1 cellular context compared by ENCODE assay signal in the genomic region with DNA sequence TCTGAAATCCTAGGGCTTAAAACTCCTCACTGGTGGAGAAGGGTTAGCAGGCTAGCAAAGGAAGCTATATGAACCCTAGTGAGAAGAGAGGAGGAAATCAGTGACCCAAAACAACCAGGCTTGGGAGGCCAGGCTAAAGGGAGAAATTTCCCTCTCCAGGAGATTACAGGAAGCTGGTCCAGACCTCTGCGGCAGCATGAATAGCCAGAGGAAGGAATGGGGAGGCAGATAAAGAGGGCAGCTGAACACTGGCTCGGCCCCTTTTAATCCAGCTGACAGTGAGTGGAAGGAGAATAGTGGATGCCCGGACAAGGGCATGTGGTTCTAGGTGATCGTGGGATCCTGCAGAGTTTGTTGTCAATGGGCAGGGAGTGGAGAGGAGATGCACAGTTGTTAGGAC.
A peak's percentile ranks its signal among the peaks of the same experiment; 100 is the strongest.
TF ChIP-seq lines count a peak whose summit lies in the region.

No MANE protein-coding gene starts in this region.

TF ChIP-seq in endothelial cell of umbilical vein, 7 proteins besides CTCF, POLR2A, EP300 and RAD21:
- TF ChIP-seq JUN (IDR thresholded peaks at IDR 0.05; ENCODE audit: borderline replicate concordance, insufficient read depth, insufficient read length, low read depth) (peak; percentile 13), FOS (IDR thresholded peaks at IDR 0.05; ENCODE audit: borderline replicate concordance, insufficient read depth, low read length) (peak; percentile 22), POLR2AphosphoS5 (IDR thresholded peaks at IDR 0.05; ENCODE audit: insufficient read depth, low read depth, low read length) (peak; percentile 88), MYC (IDR thresholded peaks at IDR 0.05; ENCODE audit: low read depth, low read length) (no peak), GATA2 (IDR thresholded peaks at IDR 0.05; ENCODE audit: insufficient read depth, insufficient read length, low read depth, low read length) (peak; percentile 91), EZH2 (IDR thresholded peaks at IDR 0.05; ENCODE audit: borderline replicate concordance, low read depth, low read length, severe bottlenecking) (no peak)
- TF ChIP-seq, protein P1, sequence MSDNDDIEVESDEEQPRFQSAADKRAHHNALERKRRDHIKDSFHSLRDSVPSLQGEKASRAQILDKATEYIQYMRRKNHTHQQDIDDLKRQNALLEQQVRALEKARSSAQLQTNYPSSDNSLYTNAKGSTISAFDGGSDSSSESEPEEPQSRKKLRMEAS (IDR thresholded peaks at IDR 0.05; ENCODE audit: insufficient read depth, insufficient read length): no peak
